24 cellular contexts compared by ENCODE assay signal in the genomic region with DNA sequence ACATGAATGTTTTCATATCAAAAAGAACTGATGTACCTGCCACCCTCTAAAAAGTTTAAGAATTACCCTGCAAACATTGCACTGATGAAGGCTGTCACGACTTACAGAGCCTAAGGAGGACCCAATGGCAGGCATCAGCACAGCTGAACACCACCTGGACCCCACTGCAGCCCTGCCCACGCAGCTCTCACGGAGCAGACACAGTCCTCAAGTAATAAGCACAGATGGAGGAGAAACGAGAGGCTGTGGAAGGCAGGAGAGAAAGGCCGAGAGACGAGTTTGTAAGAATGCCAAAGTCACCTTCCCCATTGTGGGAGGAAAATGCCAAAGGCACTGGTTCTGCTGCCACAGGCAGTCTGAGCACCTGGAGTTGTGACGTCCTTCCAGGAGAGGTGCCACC.
DNase-seq lines count a peak whose midpoint lies in the region; FAIRE-seq and TF ChIP-seq lines count a peak whose summit lies in the region.
"Had no signal": no experiment of that assay in that cellular context is flagged by ENCODE, and none has a peak within 500 bp of the region (broad histone marks: within the 10 kb centered on the region; RNA-seq: fewer than 3 reads in every experiment).

No MANE protein-coding gene starts in this region.

- H3K9me3 ChIP-seq in right atrium auricular region, result no peaks in the 10 kb centered on the region
- H3K9me3 ChIP-seq: BE2C; BLaER1 treated with 17β-estradiol and CSF1 and Interleukin-3, amounts not matched to agents 10 nM and 100 nM had no signal

- no peaks in the 10 kb centered on the region for H3K4me1 ChIP-seq in right atrium auricular region
- H3K4me1 ChIP-seq: BE2C; BLaER1 treated with 17β-estradiol and CSF1 and Interleukin-3, amounts not matched to agents 10 nM and 100 nM had no signal

- H3K36me3 Mint-ChIP-seq in endothelial cell (ENCODE audit: low read depth, unreplicated experiment) (peaks cover 56% of the 10 kb centered on the region), Calu3 (ENCODE audit: insufficient read depth, unreplicated experiment) (peaks cover 4% of the 10 kb centered on the region)
- H3K36me3 Mint-ChIP-seq: CD14-positive monocyte had no signal

- POLR2A ChIA-PET in RWPE1 (lab: Yijun Ruan, JAX; ENCODE audit: low non-redundant PET), result no interaction called here

- H3K27me3 Mint-ChIP-seq in endothelial cell (ENCODE audit: unreplicated experiment), result peaks cover 7% of the 10 kb centered on the region
- H3K27me3 Mint-ChIP-seq in Calu3 (ENCODE audit: unreplicated experiment), result no peaks in the 10 kb centered on the region
- H3K27me3 Mint-ChIP-seq: CD4-positive, alpha-beta T cell; CD8-positive, alpha-beta memory T cell had no signal

- intact Hi-C loops in cardiac septum (cut with DNase I), result no loop called here
- intact Hi-C loops in posterior vena cava (cut with DNase I), result no loop called here
- intact Hi-C loops in Calu3 (cut with micrococcal nuclease; ENCODE audit: unreplicated experiment), result no loop called here

- peak overlapping the region; percentile 70 for H3K27ac Mint-ChIP-seq in endothelial cell (ENCODE audit: unreplicated experiment)
- no peak overlapping the region for H3K27ac Mint-ChIP-seq in Calu3 (ENCODE audit: unreplicated experiment)
- H3K27ac Mint-ChIP-seq: CD4-positive, alpha-beta T cell had no signal

- H3K4me1 Mint-ChIP-seq in endothelial cell (ENCODE audit: unreplicated experiment), result peaks cover 13% of the 10 kb centered on the region
- no peaks in the 10 kb centered on the region for H3K4me1 Mint-ChIP-seq in Calu3 (ENCODE audit: low read depth, unreplicated experiment)
- H3K4me1 Mint-ChIP-seq: CD14-positive monocyte had no signal

- H3K27me3 ChIP-seq in right atrium auricular region, result no peaks in the 10 kb centered on the region
- H3K27me3 ChIP-seq: BE2C; BLaER1 treated with 17β-estradiol and CSF1 and Interleukin-3, amounts not matched to agents 10 nM and 100 nM had no signal

- FAIRE-seq in HTR-8/SVneo (lab: Jason Lieb, UNC), result no peak
- FAIRE-seq: A204.1, GM12891, GM18507, H54 had no signal

- no peak overlapping the region for H3K4me3 Mint-ChIP-seq in endothelial cell (ENCODE audit: unreplicated experiment)
- no peak overlapping the region for H3K4me3 Mint-ChIP-seq in Calu3 (ENCODE audit: low read depth, unreplicated experiment)
- H3K4me3 Mint-ChIP-seq: CD14-positive monocyte; CD4-positive, alpha-beta T cell; CD8-positive, alpha-beta memory T cell had no signal

- CTCF ChIA-PET in RWPE1 (lab: Yijun Ruan, JAX) (interaction anchor here (1.1 kb wide), 1 partner anchor 35 kb away, joined by 3 read pairs; no protein-coding TSS in a partner anchor), Calu3 (lab: Charles Lee) (no interaction called here)

- H3K36me3 ChIP-seq in right atrium auricular region, result peaks cover 34% of the 10 kb centered on the region

- DNase-seq in cardiac septum (ENCODE audit: low spot score) (peak; percentile 50), right atrium auricular region (ENCODE audit: low spot score) (no peak), RWPE1 (ENCODE audit: low spot score) (no peak), endothelial cell (ENCODE audit: low spot score) (no peak), posterior vena cava (ENCODE audit: low spot score) (peak; percentile 36), HTR-8/SVneo (ENCODE audit: insufficient read length, low spot score) (no peak), Calu3 (no peak)
- DNase-seq in stimulated activated CD4-positive, alpha-beta T cell treated with anti-CD3 and anti-CD28 coated beads, Interleukin-4, amount 100 ng/mL, for 4 hours, result no peak
- DNase-seq: AML-193; BE2C; CD8-positive, alpha-beta memory T cell; DMS53; DMS79 treated with DMSO at 0.1 percent for 48 hours; GF-D8; GOT3; HCEC 1CT had no signal

- H3K9me3 Mint-ChIP-seq in endothelial cell (ENCODE audit: unreplicated experiment), result no peaks in the 10 kb centered on the region
- H3K9me3 Mint-ChIP-seq in Calu3 (ENCODE audit: low read depth, unreplicated experiment), result no peaks in the 10 kb centered on the region
- H3K9me3 Mint-ChIP-seq: CD4-positive, alpha-beta T cell; CD8-positive, alpha-beta memory T cell had no signal

- BruUV-seq in Calu3 (replicated peaks; lab: Mats Ljungman, UMichigan), result no TSS peak

- H3K27ac ChIP-seq in right atrium auricular region (no peak overlapping the region), RWPE1 (peak overlapping the region; percentile 12)
- H3K27ac ChIP-seq: 22Rv1; BLaER1 treated with 17β-estradiol and CSF1 and Interleukin-3, amounts not matched to agents 10 nM and 100 nM had no signal

- H3K4me3 ChIP-seq in right atrium auricular region, result no peak overlapping the region
- H3K4me3 ChIP-seq: BLaER1 treated with 17β-estradiol and CSF1 and Interleukin-3, amounts not matched to agents 10 nM and 100 nM had no signal

- TF ChIP-seq CTCF in right atrium auricular region (IDR thresholded peaks at IDR 0.05), result no peak
- TF ChIP-seq CTCF in RWPE1 (conservative IDR thresholded peaks at IDR 0.05; ENCODE audit: low read depth), result no peak
- no peak for TF ChIP-seq CTCF in endothelial cell (IDR thresholded peaks at IDR 0.05; ENCODE audit: unreplicated experiment)
- TF ChIP-seq CTCF in Calu3 (IDR thresholded peaks at IDR 0.05; ENCODE audit: unreplicated experiment), result no peak

Comparison
In these comparisons a context has a peak if more than half of its experiments do, and no peak if none do; other contexts are left out.
1. DNase-seq: peak in cardiac septum (single experiment) and posterior vena cava (single experiment); none in right atrium auricular region (single experiment), RWPE1 (single experiment), endothelial cell (single experiment), stimulated activated CD4-positive, alpha-beta T cell treated with anti-CD3 and anti-CD28 coated beads, Interleukin-4, amount 100 ng/mL, for 4 hours (0 of 2), HTR-8/SVneo (single experiment) and Calu3 (single experiment).